ENCODE assay signal across 8 cellular contexts in genomic region chr2:69387770-69388481, GRCh38. TPM values are rescaled to one million over a fixed set of nuclear protein-coding genes. Genes with fewer than 3 reads are reported as not detected.
A peak's percentile ranks its signal among the peaks of the same experiment; 100 is the strongest.
DNase-seq lines count a peak whose midpoint lies in the region; ATAC-seq and TF ChIP-seq lines count a peak whose summit lies in the region.

No MANE protein-coding gene starts in this region.

- H3K9me3 ChIP-seq in esophagus squamous epithelium = no peaks in the 10 kb centered on the region

- DNase-seq in DMS 273 (lab: John Stamatoyannopoulos, UW; ENCODE audit: unreplicated experiment) (peak; percentile 11), DMS 273 treated with DMSO at 0.1 percent for 48 hours (lab: John Stamatoyannopoulos, UW) (no peak), SHP77 treated with DMSO at 0.1 percent for 48 hours (lab: John Stamatoyannopoulos, UW) (peak; percentile 37), esophagus squamous epithelium (lab: John Stamatoyannopoulos, UW) (no peak), renal cortical epithelial cell (ENCODE audit: low read depth) (peak; percentile 23), germinal center (ENCODE audit: low spot score) (no peak), NCI-H774 (lab: John Stamatoyannopoulos, UW) (no peak)

- ATAC-seq in GM21576 (IDR thresholded peaks at IDR 0.05; ENCODE audit: unreplicated experiment) = no peak

- intact Hi-C loops in esophagus squamous epithelium (cut with DNase I) = loop anchor here (10.0 kb wide), 1 partner anchor 327 kb away; no protein-coding TSS in a partner anchor

- H3K27me3 ChIP-seq in esophagus squamous epithelium = no peaks in the 10 kb centered on the region

- H3K4me1 ChIP-seq in esophagus squamous epithelium = peaks cover 9 to 43% (median 22%) of the 10 kb centered on the region in 3 donors

- H3K4me3 ChIP-seq in esophagus squamous epithelium = peak overlapping the region; percentile 94 to 98 (median 96)

- WGBS in esophagus squamous epithelium, 2 donors = 70 to 72% methylated on average over 14 of the region's 14 CpGs

- H3K36me3 ChIP-seq in esophagus squamous epithelium = no peaks in the 10 kb centered on the region

- TF ChIP-seq CTCF in esophagus squamous epithelium (IDR thresholded peaks at IDR 0.05) = no peak

- H3K27ac ChIP-seq in esophagus squamous epithelium = peak overlapping the region in 3 of 4 donors; percentile 85 to 96 (median 93)

- no peak for TF ChIP-seq POLR2A in esophagus squamous epithelium (IDR thresholded peaks at IDR 0.05)

RNA-seq across cellular contexts. Expression of gene GFPT1, which starts 0.9 kb away (rescaled TPM):
- 10 to 100 TPM; 13.9 to 25.8 (median 19.5) TPM for total RNA-seq in esophagus squamous epithelium
- 65.3 and 74.3 TPM in 2 replicates for total RNA-seq in renal cortical epithelial cell

RNA-seq across cellular contexts. Expression of gene NFU1, which starts 49.3 kb away (rescaled TPM):
- total RNA-seq in esophagus squamous epithelium (10 to 100 TPM; 17.4 to 26.2 (median 23.5) TPM), renal cortical epithelial cell (39.8 and 48.5 TPM in 2 replicates)

Comparison
In these comparisons a context has a peak if more than half of its experiments do, and no peak if none do; other contexts are left out.
1. DNase-seq: peak in DMS 273 (single experiment), SHP77 treated with DMSO at 0.1 percent for 48 hours (single experiment) and renal cortical epithelial cell (single experiment); none in DMS 273 treated with DMSO at 0.1 percent for 48 hours (single experiment), esophagus squamous epithelium (single experiment), germinal center (single experiment) and NCI-H774 (single experiment).